11 cellular contexts compared by ENCODE assay signal in genomic region chr18:63177822-63178525, GRCh38.
DNase-seq lines count a peak whose midpoint lies in the region; ATAC-seq and TF ChIP-seq lines count a peak whose summit lies in the region.
"Had no signal": no experiment of that assay in that cellular context is flagged by ENCODE, and none has a peak within 500 bp of the region (broad histone marks: within the 10 kb centered on the region; RNA-seq: fewer than 3 reads in every experiment).

No MANE protein-coding gene starts in this region.

- TF ChIP-seq POLR2A in tibial nerve (IDR thresholded peaks at IDR 0.05): no peak

- CTCF ChIA-PET in activated CD8-positive, alpha-beta T cell treated with anti-CD3 and anti-CD28 coated beads for 36 hours (lab: Charles Lee): no interaction called here
- CTCF ChIA-PET in activated CD8-positive, alpha-beta T cell treated with anti-CD3 and anti-CD28 coated beads, Interleukin-2, amount 10 ng/mL, durations not matched to agents 7 days and 5 days (lab: Charles Lee): interaction anchor here (0.8 kb wide), 1 partner anchor 140 kb away, joined by 6 read pairs; no protein-coding TSS in a partner anchor

- in situ Hi-C loops in astrocyte of the cerebellum (cut with HindIII; ENCODE audit: low sequenced_read_pairs): no loop called here

- no peaks in the 10 kb centered on the region for H3K27me3 ChIP-seq in tibial nerve
- H3K27me3 ChIP-seq in left lung: no peaks in the 10 kb centered on the region

- TF ChIP-seq CTCF in activated CD8-positive, alpha-beta T cell treated with anti-CD3 and anti-CD28 coated beads for 36 hours (IDR thresholded peaks at IDR 0.05): no peak
- no peak for TF ChIP-seq CTCF in astrocyte of the cerebellum (IDR thresholded peaks at IDR 0.05; ENCODE audit: low read depth, low read length, missing control alignments)
- no peak for TF ChIP-seq CTCF in mucosa of descending colon (IDR thresholded peaks at IDR 0.05)
- TF ChIP-seq CTCF in tibial nerve (IDR thresholded peaks at IDR 0.05): no peak
- no peak for TF ChIP-seq CTCF in left lung (IDR thresholded peaks at IDR 0.05)

- H3K9me3 Mint-ChIP-seq in activated CD8-positive, alpha-beta T cell treated with anti-CD3 and anti-CD28 coated beads for 36 hours: no peaks in the 10 kb centered on the region
- no peaks in the 10 kb centered on the region for H3K9me3 Mint-ChIP-seq in activated CD8-positive, alpha-beta T cell treated with anti-CD3 and anti-CD28 coated beads, Interleukin-2, amount 10 ng/mL, durations not matched to agents 7 days and 5 days (ENCODE audit: insufficient read depth)

- no peak for TF ChIP-seq EP300 in tibial nerve (IDR thresholded peaks at IDR 0.05)

- H3K27me3 Mint-ChIP-seq in activated CD8-positive, alpha-beta T cell treated with anti-CD3 and anti-CD28 coated beads for 36 hours: no peaks in the 10 kb centered on the region
- H3K27me3 Mint-ChIP-seq in activated CD8-positive, alpha-beta T cell treated with anti-CD3 and anti-CD28 coated beads, Interleukin-2, amount 10 ng/mL, durations not matched to agents 7 days and 5 days (ENCODE audit: low read depth): no peaks in the 10 kb centered on the region

- no peak for ATAC-seq in activated CD8-positive, alpha-beta T cell treated with anti-CD3 and anti-CD28 coated beads for 36 hours
- ATAC-seq in activated CD8-positive, alpha-beta T cell treated with anti-CD3 and anti-CD28 coated beads, Interleukin-2, amount 10 ng/mL, durations not matched to agents 7 days and 5 days: no peak
- ATAC-seq in mucosa of descending colon (peak; percentile 81), left lung (no peak)

- H3K4me1 ChIP-seq in mucosa of descending colon (ENCODE audit: low read depth) (peaks cover 45% of the 10 kb centered on the region), tibial nerve (peaks cover 0 to 87% (median 51%) of the 10 kb centered on the region in 4 donors), left lung (no peaks in the 10 kb centered on the region)

- H3K36me3 ChIP-seq in mucosa of descending colon (ENCODE audit: low read depth) (no peaks in the 10 kb centered on the region), tibial nerve (no peaks in the 10 kb centered on the region), left lung (no peaks in the 10 kb centered on the region)

- intact Hi-C loops in activated CD8-positive, alpha-beta T cell treated with anti-CD3 and anti-CD28 coated beads for 36 hours (cut with micrococcal nuclease): no loop called here
- intact Hi-C loops in mucosa of descending colon (cut with DNase I, micrococcal nuclease) (no loop called here), left lung (cut with DNase I) (no loop called here)

- peak overlapping the region; percentile 23 for H3K27ac Mint-ChIP-seq in activated CD8-positive, alpha-beta T cell treated with anti-CD3 and anti-CD28 coated beads for 36 hours
- H3K27ac Mint-ChIP-seq in activated CD8-positive, alpha-beta T cell treated with anti-CD3 and anti-CD28 coated beads, Interleukin-2, amount 10 ng/mL, durations not matched to agents 7 days and 5 days: no peak overlapping the region

- peaks cover 42% of the 10 kb centered on the region for H3K36me3 Mint-ChIP-seq in activated CD8-positive, alpha-beta T cell treated with anti-CD3 and anti-CD28 coated beads for 36 hours (ENCODE audit: low read depth)
- peaks cover 61% of the 10 kb centered on the region for H3K36me3 Mint-ChIP-seq in activated CD8-positive, alpha-beta T cell treated with anti-CD3 and anti-CD28 coated beads, Interleukin-2, amount 10 ng/mL, durations not matched to agents 7 days and 5 days (ENCODE audit: low read depth)

- 67 to 69% methylated on average over 23 of the region's 23 CpGs for WGBS in tibial nerve, 2 donors

- no peak for DNase-seq in activated CD8-positive, alpha-beta T cell treated with anti-CD3 and anti-CD28 coated beads for 36 hours
- DNase-seq in activated CD8-positive, alpha-beta T cell treated with anti-CD3 and anti-CD28 coated beads, Interleukin-2, amount 10 ng/mL, durations not matched to agents 7 days and 5 days: no peak
- DNase-seq in astrocyte of the cerebellum (ENCODE audit: low read depth) (no peak), mucosa of descending colon (peak; percentile 82 to 88 (median 84)), tibial nerve (ENCODE audit: low spot score in 2 of 2) (peak in 1 of 2 donors; percentile 21), left lung (no peak), SHP77 (lab: John Stamatoyannopoulos, UW) (no peak)
- DNase-seq in stimulated activated naive CD4-positive, alpha-beta T cell (lab: John Stamatoyannopoulos, UW): no peak
- DNase-seq: ACHN; activated CD4-positive, alpha-beta T cell treated with anti-CD3 and anti-CD28 coated beads for 48 hours; cortex of kidney had no signal

- no peak overlapping the region for H3K4me3 Mint-ChIP-seq in activated CD8-positive, alpha-beta T cell treated with anti-CD3 and anti-CD28 coated beads for 36 hours
- H3K4me3 Mint-ChIP-seq in activated CD8-positive, alpha-beta T cell treated with anti-CD3 and anti-CD28 coated beads, Interleukin-2, amount 10 ng/mL, durations not matched to agents 7 days and 5 days: no peak overlapping the region

- peaks cover 67% of the 10 kb centered on the region for H3K4me1 Mint-ChIP-seq in activated CD8-positive, alpha-beta T cell treated with anti-CD3 and anti-CD28 coated beads for 36 hours (ENCODE audit: low read depth)
- peaks cover 46% of the 10 kb centered on the region for H3K4me1 Mint-ChIP-seq in activated CD8-positive, alpha-beta T cell treated with anti-CD3 and anti-CD28 coated beads, Interleukin-2, amount 10 ng/mL, durations not matched to agents 7 days and 5 days (ENCODE audit: low read depth)

- POLR2A ChIA-PET in activated CD8-positive, alpha-beta T cell treated with anti-CD3 and anti-CD28 coated beads for 36 hours (lab: Charles Lee): interaction anchor here (0.5 kb wide), 1 partner anchor 143 kb away, joined by 3 read pairs; no protein-coding TSS in a partner anchor
- POLR2A ChIA-PET in activated CD8-positive, alpha-beta T cell treated with anti-CD3 and anti-CD28 coated beads, Interleukin-2, amount 10 ng/mL, durations not matched to agents 7 days and 5 days (lab: Charles Lee): no interaction called here

- peak overlapping the region; percentile 28 to 78 (median 63) for H3K27ac ChIP-seq in tibial nerve
- H3K27ac ChIP-seq in left lung: no peak overlapping the region

- H3K4me3 ChIP-seq in astrocyte of the cerebellum (ENCODE audit: low read depth, low read length) (peak overlapping the region; percentile 7), mucosa of descending colon (no peak overlapping the region), tibial nerve (peak overlapping the region in 1 of 4 donors; percentile 16), left lung (no peak overlapping the region)

- H3K9me3 ChIP-seq in mucosa of descending colon (no peaks in the 10 kb centered on the region), tibial nerve (no peaks in the 10 kb centered on the region), left lung (no peaks in the 10 kb centered on the region)

Comparison
In these comparisons a context has a peak if more than half of its experiments do, and no peak if none do; other contexts are left out.
1. DNase-seq: peak in mucosa of descending colon (3 of 3); none in activated CD8-positive, alpha-beta T cell treated with anti-CD3 and anti-CD28 coated beads for 36 hours (single experiment), activated CD8-positive, alpha-beta T cell treated with anti-CD3 and anti-CD28 coated beads, Interleukin-2, amount 10 ng/mL, durations not matched to agents 7 days and 5 days (single experiment), astrocyte of the cerebellum (single experiment), left lung (0 of 2), stimulated activated naive CD4-positive, alpha-beta T cell (0 of 6) and SHP77 (0 of 2).
2. H3K27ac ChIP-seq: peak in tibial nerve (4 of 4); none in left lung (0 of 2).